Comparison of ENCODE assay signal across 1 cellular context in genomic region chr17:18247613-18248001, GRCh38.
TF ChIP-seq lines count a peak whose summit lies in the region.

No MANE protein-coding gene starts in this region.

TF ChIP-seq in GM23338, 12 proteins besides CTCF, POLR2A, EP300 and RAD21 (continued from another document):
- TF ChIP-seq ZNF462 (CRISPR knock-in tag; IDR thresholded peaks at IDR 0.05), result no peak
- TF ChIP-seq ZNF114 (CRISPR knock-in tag; IDR thresholded peaks at IDR 0.05), result no peak
- TF ChIP-seq CREB1 (CRISPR knock-in tag; IDR thresholded peaks at IDR 0.05; ENCODE audit: low read depth), result no peak
- TF ChIP-seq STAT1 (IDR thresholded peaks at IDR 0.05; ENCODE audit: unreplicated experiment), result no peak
